ENCODE assay signal across 14 cellular contexts in genomic region chrX:120499301-120500097, GRCh38.
DNase-seq lines count a peak whose midpoint lies in the region; TF ChIP-seq lines count a peak whose summit lies in the region.
"Had no signal": no experiment of that assay in that cellular context is flagged by ENCODE, and none has a peak within 500 bp of the region (broad histone marks: within the 10 kb centered on the region; RNA-seq: fewer than 3 reads in every experiment).

No MANE protein-coding gene starts in this region.

- no peak overlapping the region for H3K4me3 ChIP-seq in AG10803 (ENCODE audit: low read length)
- H3K4me3 ChIP-seq in choroid plexus epithelial cell (ENCODE audit: low read depth, low read length), result no peak overlapping the region

- DNase-seq in AG10803 (ENCODE audit: low read depth), result peak; percentile 41
- DNase-seq in HCEC 1CT, result peak; percentile 23
- peak; percentile 26 for DNase-seq in choroid plexus epithelial cell (ENCODE audit: low read depth)
- peak; percentile 32 for DNase-seq in iris pigment epithelial cell (ENCODE audit: low read depth)
- DNase-seq in NCI-H1694 treated with DMSO at 0.1 percent for 48 hours (lab: John Stamatoyannopoulos, UW), result no peak
- DNase-seq in NCI-H446 treated with DMSO at 0.1 percent for 48 hours (lab: John Stamatoyannopoulos, UW), result no peak
- no peak for DNase-seq in COR-L47 (lab: John Stamatoyannopoulos, UW)
- DNase-seq: activated CD4-positive, alpha-beta T cell treated with anti-CD3 and anti-CD28 coated beads, Interleukin-2, amount 10 ng/mL, durations not matched to agents 7 days and 5 days; activated naive CD4-positive, alpha-beta T cell treated with anti-CD3 and anti-CD28 coated beads, Interleukin-2, amount 50 U/mL, for 16 hours; NCI-H1092 treated with DMSO at 0.1 percent for 48 hours; NCI-H2029 treated with DMSO at 0.1 percent for 48 hours; NCI-H345; NCI-H774; WERI-Rb-1 had no signal

- TF ChIP-seq CTCF in AG10803 (conservative IDR thresholded peaks at IDR 0.05; ENCODE audit: low read length), result no peak
- no peak for TF ChIP-seq CTCF in choroid plexus epithelial cell (conservative IDR thresholded peaks at IDR 0.05; ENCODE audit: low read depth, low read length)

Comparison
In these comparisons a context has a peak if more than half of its experiments do, and no peak if none do; other contexts are left out.
1. DNase-seq: peak in AG10803 (single experiment), HCEC 1CT (single experiment), choroid plexus epithelial cell (single experiment) and iris pigment epithelial cell (single experiment); none in NCI-H1694 treated with DMSO at 0.1 percent for 48 hours (single experiment), NCI-H446 treated with DMSO at 0.1 percent for 48 hours (single experiment) and COR-L47 (single experiment).